20 cellular contexts compared by ENCODE assay signal in genomic region chr2:238589591-238590460, GRCh38.
"Had no signal": no experiment of that assay in that cellular context is flagged by ENCODE, and none has a peak within 500 bp of the region (broad histone marks: within the 10 kb centered on the region; RNA-seq: fewer than 3 reads in every experiment).

No MANE protein-coding gene starts in this region.

- H3K27me3 ChIP-seq: gastrocnemius medialis, thyroid gland had no signal

- H3K36me3 ChIP-seq: gastrocnemius medialis, heart left ventricle, thyroid gland had no signal

- H3K27ac ChIP-seq: epithelial cell of prostate, gastrocnemius medialis, heart left ventricle, thyroid gland had no signal

- ATAC-seq: effector memory CD8-positive, alpha-beta T cell; gastrocnemius medialis; left lobe of liver had no signal

- FAIRE-seq: astrocyte, bronchial epithelial cell, islet of Langerhans, TTC549 had no signal

- H3K4me3 ChIP-seq: gastrocnemius medialis, heart left ventricle, thyroid gland had no signal

- DNase-seq: activated B cell treated with CpG ODN at 0.5 μM for 24 hours; activated CD4-positive, alpha-beta T cell treated with anti-CD3 and anti-CD28 coated beads, Interleukin-2, amount 10 ng/mL, durations not matched to agents 7 days and 5 days; activated naive CD4-positive, alpha-beta T cell treated with anti-CD3 and anti-CD28 coated beads, Interleukin-2, amount 10 ng/mL, durations not matched to agents 7 days and 5 days; activated T-cell treated with anti-CD3 and anti-CD28 coated beads, Interleukin-2, amount 50 U/mL, for 1 hour; dermis blood vessel endothelial cell; effector memory CD8-positive, alpha-beta T cell; gastrocnemius medialis; heart left ventricle; mesendoderm; nephron progenitor cell; stimulated activated CD4-positive, alpha-beta T cell treated with anti-CD3 and anti-CD28 coated beads, Interleukin-12 subunit alpha, Interleukin-12 subunit beta, amount 100 ng/mL, for 4 hours; stimulated activated CD4-positive, alpha-beta T cell treated with anti-CD3 and anti-CD28 coated beads, Interleukin-2, amount 100 ng/mL, for 24 hours; SW 1271; thyroid gland had no signal

- H3K9me3 ChIP-seq: gastrocnemius medialis, heart left ventricle, thyroid gland had no signal

- H3K4me1 ChIP-seq: gastrocnemius medialis, heart left ventricle, thyroid gland had no signal
